Comparison of ENCODE assay signal across 30 cellular contexts in the genomic region with DNA sequence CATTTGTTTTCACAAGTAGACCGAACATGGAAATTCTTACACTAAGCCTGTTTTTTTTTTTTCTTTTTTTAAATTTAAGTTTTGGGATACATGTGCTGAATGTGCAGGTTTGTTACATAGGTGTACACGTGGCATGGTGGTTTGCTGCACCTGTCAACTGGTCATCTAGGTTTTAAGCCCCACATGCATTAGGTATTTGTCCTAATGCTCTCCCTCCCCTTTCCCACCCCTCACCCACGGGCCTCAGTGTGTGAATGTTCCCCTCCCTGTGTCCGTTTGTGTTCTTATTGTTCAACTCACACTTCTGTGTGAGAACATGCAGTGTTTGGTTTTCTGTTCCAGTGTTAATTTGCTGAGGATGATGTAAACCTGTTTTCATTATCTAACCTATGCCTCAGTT. TPM values are rescaled to one million over a fixed set of nuclear protein-coding genes. Genes with fewer than 3 reads are reported as not detected.
"Had no signal": no experiment of that assay in that cellular context is flagged by ENCODE, and none has a peak within 500 bp of the region (broad histone marks: within the 10 kb centered on the region; RNA-seq: fewer than 3 reads in every experiment).

No MANE protein-coding gene starts in this region.

- DNase-seq: colonic mucosa; cortex of kidney; effector CD8-positive, alpha-beta T cell; effector memory CD8-positive, alpha-beta T cell; endodermal cell; erythroblast; esophagus squamous epithelium; foreskin fibroblast; foreskin melanocyte; gastrocnemius medialis; glutamatergic neuron; head of caudate nucleus; heart right ventricle; hippocampal formation; left cardiac atrium; left lung; left ventricle myocardium superior; lower lobe of right lung; mesenchymal stem cell; mucosa of descending colon had no signal

- H3K4me1 ChIP-seq: colonic mucosa, esophagus squamous epithelium, gastrocnemius medialis, heart right ventricle, left lung, lower lobe of right lung had no signal

- ATAC-seq: effector memory CD8-positive, alpha-beta T cell; esophagus mucosa; gastrocnemius medialis; heart right ventricle; left cardiac atrium; left lung; left ventricle myocardium superior; lower lobe of right lung; mucosa of descending colon had no signal

- H3K27me3 ChIP-seq: colonic mucosa, esophagus squamous epithelium, gastrocnemius medialis, left lung had no signal

- H3K9me3 ChIP-seq: colonic mucosa, gastrocnemius medialis, lower lobe of right lung, mucosa of descending colon had no signal

- H3K4me3 ChIP-seq: colonic mucosa, esophagus squamous epithelium, gastrocnemius medialis, heart right ventricle, left lung, lower lobe of right lung, mucosa of descending colon had no signal

- H3K36me3 ChIP-seq: colonic mucosa, esophagus squamous epithelium, gastrocnemius medialis, heart right ventricle, left lung, lower lobe of right lung had no signal

- H3K27ac ChIP-seq: colonic mucosa, epithelial cell of prostate, esophagus squamous epithelium, gastrocnemius medialis, heart right ventricle, left lung, lower lobe of right lung had no signal

RNA-seq across cellular contexts. Expression of gene NLRP4, which starts 2.6 kb away (rescaled TPM):
- total RNA-seq: colonic mucosa, dermis microvascular lymphatic vessel endothelial cell, endodermal cell, esophagus mucosa, gastrocnemius medialis, glomerular endothelial cell, heart right ventricle, kidney epithelial cell, left cardiac atrium, left lung, left ventricle myocardium superior, lower leg skin, lower lobe of right lung, lung microvascular endothelial cell, mesenteric fat pad, mesothelial cell of epicardium, mucosa of descending colon, myocyte had no signal

RNA-seq across cellular contexts. Expression of gene NLRP11, which starts 7.1 kb away (rescaled TPM):
- total RNA-seq: endodermal cell, esophagus mucosa, esophagus squamous epithelium, gastrocnemius medialis, glomerular endothelial cell, heart right ventricle, kidney epithelial cell, left cardiac atrium, left lung, left ventricle myocardium superior, lower lobe of right lung, mesenteric fat pad, mesothelial cell of epicardium, myocyte had no signal
